Comparison of ENCODE assay signal across 8 cellular contexts in the genomic region with DNA sequence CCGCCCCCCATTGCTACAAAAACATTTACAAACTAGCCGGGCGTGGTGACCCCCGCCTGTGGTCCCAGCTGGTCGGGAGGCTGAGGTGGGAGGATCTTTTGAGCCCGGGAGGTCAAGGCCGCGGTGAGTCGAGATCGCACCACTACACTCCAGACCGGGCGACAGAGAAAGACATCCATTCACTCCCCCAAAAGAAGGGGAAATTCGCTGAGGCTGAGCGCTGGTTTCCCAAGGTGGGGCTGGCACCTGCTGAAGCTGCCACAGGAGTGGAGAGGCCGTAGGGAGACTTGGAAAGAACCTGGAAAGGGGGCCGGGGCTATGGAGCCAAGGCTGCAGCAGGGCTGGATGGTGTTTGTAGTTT. TPM values are rescaled to one million over a fixed set of nuclear protein-coding genes. Genes with fewer than 3 reads are reported as not detected.
A peak's percentile ranks its signal among the peaks of the same experiment; 100 is the strongest.
DNase-seq lines count a peak whose midpoint lies in the region; ATAC-seq and TF ChIP-seq lines count a peak whose summit lies in the region.

No MANE protein-coding gene starts in this region.

- H3K27me3 ChIP-seq in GM06990 (replicated peaks; ENCODE audit: control insufficient read depth, insufficient read depth, low read length) (no peaks in the 10 kb centered on the region), esophagus (ENCODE audit: control insufficient read depth in 1 of 2, insufficient read depth in 2 of 2, low read length in 2 of 2) (no peaks in the 10 kb centered on the region)

- CTCF ChIA-PET in RWPE1 (lab: Yijun Ruan, JAX): interaction anchor here (0.7 kb wide), 1 partner anchor 46 kb away, joined by 3 read pairs; no protein-coding TSS in a partner anchor

- H3K4me1 Mint-ChIP-seq in progenitor cell of endocrine pancreas (ENCODE audit: low read depth): peaks cover 10% of the 10 kb centered on the region

- peak overlapping the region; percentile 94 for H3K27ac Mint-ChIP-seq in progenitor cell of endocrine pancreas

- H3K4me3 ChIP-seq in GM06990 (replicated peaks; ENCODE audit: low read depth, low read length): peak overlapping the region; percentile 82
- H3K4me3 ChIP-seq in esophagus (ENCODE audit: low read depth in 1 of 2, low read length in 2 of 2): peak overlapping the region; percentile 92 to 95

- peaks cover 3% of the 10 kb centered on the region for H3K27me3 Mint-ChIP-seq in progenitor cell of endocrine pancreas

- TF ChIP-seq CTCF in GM06990 (IDR thresholded peaks at IDR 0.05; ENCODE audit: insufficient read depth, low read length, poor library complexity, severe bottlenecking) (no peak), RWPE1 (conservative IDR thresholded peaks at IDR 0.05; ENCODE audit: low read depth) (no peak), progenitor cell of endocrine pancreas (IDR thresholded peaks at IDR 0.05; ENCODE audit: unreplicated experiment) (no peak)

- H3K27ac ChIP-seq in RWPE1: peak overlapping the region; percentile 78
- H3K27ac ChIP-seq in esophagus (ENCODE audit: low read depth in 2 of 2, low read length in 1 of 2): peak overlapping the region; percentile 89 to 96

- ATAC-seq in left lobe of liver: no peak

- H3K4me3 Mint-ChIP-seq in progenitor cell of endocrine pancreas (ENCODE audit: low read depth): peak overlapping the region; percentile 84

- POLR2A ChIA-PET in RWPE1 (lab: Yijun Ruan, JAX; ENCODE audit: low non-redundant PET): no interaction called here

- DNase-seq in GM06990 (ENCODE audit: extremely low read depth, insufficient read length) (no peak), RWPE1 (ENCODE audit: low spot score) (no peak), progenitor cell of endocrine pancreas (ENCODE audit: low spot score, unreplicated experiment) (no peak), COLO829 (ENCODE audit: low spot score) (no peak), medulla oblongata (ENCODE audit: extremely low spot score) (no peak), left lobe of liver (ENCODE audit: low spot score) (no peak), NK-92 (lab: John Stamatoyannopoulos, UW; ENCODE audit: unreplicated experiment) (no peak)

- H3K36me3 ChIP-seq in GM06990 (ENCODE audit: control insufficient read depth, insufficient read depth, low read length): no peaks in the 10 kb centered on the region
- H3K36me3 ChIP-seq in esophagus (ENCODE audit: control insufficient read depth in 2 of 2, insufficient read depth in 2 of 2, low read length in 1 of 2): no peaks in the 10 kb centered on the region

- 72 to 75% methylated on average over 16 of the region's 16 CpGs for WGBS in esophagus, 2 donors

- peaks cover 0 to under 1% of the 10 kb centered on the region in 2 donors for H3K4me1 ChIP-seq in esophagus (ENCODE audit: control insufficient read depth in 2 of 2, insufficient read depth in 2 of 2, low read length in 1 of 2)

- no peaks in the 10 kb centered on the region for H3K9me3 ChIP-seq in esophagus (ENCODE audit: control insufficient read depth in 2 of 2, insufficient read depth in 1 of 2, low read depth in 1 of 2, low read length in 1 of 2)

- no peaks in the 10 kb centered on the region for H3K9me3 Mint-ChIP-seq in progenitor cell of endocrine pancreas (ENCODE audit: low read depth)

- H3K36me3 Mint-ChIP-seq in progenitor cell of endocrine pancreas (ENCODE audit: insufficient read depth): no peaks in the 10 kb centered on the region

RNA-seq across cellular contexts. Expression of a gene that starts 0.7 kb away (rescaled TPM):
- polyA plus RNA-seq in esophagus: 1 to 10 TPM; 5.0 to 7.1 TPM
- 30.0 and 34.6 TPM in 2 replicates for total RNA-seq in progenitor cell of endocrine pancreas
- total RNA-seq in left lobe of liver: 14.7 TPM
